8 cellular contexts compared by ENCODE assay signal in genomic region chr14:23284654-23285529, GRCh38. TPM values are rescaled to one million over a fixed set of nuclear protein-coding genes. Genes with fewer than 3 reads are reported as not detected.
A peak's percentile ranks its signal among the peaks of the same experiment; 100 is the strongest.
DNase-seq lines count a peak whose midpoint lies in the region; ATAC-seq and TF ChIP-seq lines count a peak whose summit lies in the region.

No MANE protein-coding gene starts in this region.

- H3K27ac ChIP-seq in brain microvascular endothelial cell (no peak overlapping the region), temporal lobe (ENCODE audit: low read depth, low read length) (peak overlapping the region; percentile 91)

- ATAC-seq in left lobe of liver (peak; percentile 2), HG02642 (IDR thresholded peaks at IDR 0.05; ENCODE audit: poor library complexity, unreplicated experiment) (no peak), HG03442 (IDR thresholded peaks at IDR 0.05; ENCODE audit: unreplicated experiment) (no peak), GM18868 (IDR thresholded peaks at IDR 0.05; ENCODE audit: unreplicated experiment) (no peak)

- H3K27me3 ChIP-seq in GM06990 (replicated peaks; ENCODE audit: control insufficient read depth, insufficient read depth, low read length) (no peaks in the 10 kb centered on the region), MG63 (no peaks in the 10 kb centered on the region), brain microvascular endothelial cell (replicated peaks) (no peaks in the 10 kb centered on the region)

- in situ Hi-C loops in brain microvascular endothelial cell (cut with HindIII; ENCODE audit: low pct_ligation_motif_present, low sequenced_read_pairs) = no loop called here

- peaks cover 3% of the 10 kb centered on the region for H3K36me3 ChIP-seq in GM06990 (ENCODE audit: control insufficient read depth, insufficient read depth, low read length)
- no peaks in the 10 kb centered on the region for H3K36me3 ChIP-seq in MG63
- H3K36me3 ChIP-seq in brain microvascular endothelial cell (replicated peaks) = no peaks in the 10 kb centered on the region

- TF ChIP-seq CTCF in GM06990 (IDR thresholded peaks at IDR 0.05; ENCODE audit: insufficient read depth, low read length, poor library complexity, severe bottlenecking) (no peak), brain microvascular endothelial cell (IDR thresholded peaks at IDR 0.05; ENCODE audit: low read depth, low read length, missing control alignments) (no peak)

- no peak for DNase-seq in GM06990 (ENCODE audit: extremely low read depth, insufficient read length)
- DNase-seq in MG63 = no peak
- no peak for DNase-seq in brain microvascular endothelial cell
- no peak for DNase-seq in left lobe of liver (ENCODE audit: low spot score)

- H3K9me3 ChIP-seq in MG63 = no peaks in the 10 kb centered on the region

- H3K4me3 ChIP-seq in GM06990 (replicated peaks; ENCODE audit: low read depth, low read length) = peak overlapping the region; percentile 93
- H3K4me3 ChIP-seq in MG63 = peak overlapping the region; percentile 70
- peak overlapping the region; percentile 83 for H3K4me3 ChIP-seq in brain microvascular endothelial cell (ENCODE audit: low read depth, low read length)

RNA-seq across cellular contexts. Expression of gene HOMEZ, which starts 1.0 kb away (rescaled TPM):
- 0.76 and 1.4 TPM in 2 replicates for total RNA-seq in MG63 (2014; rRNA removed; shearing (Covaris generic); ENCODE audit: low replicate concordance)
- 8.9 TPM for total RNA-seq in left lobe of liver
- total RNA-seq in temporal lobe = 1.7 TPM

RNA-seq across cellular contexts. Expression of gene PPP1R3E, which starts 17.8 kb away (rescaled TPM):
- 0.30 TPM in 1 of 2 replicates, not detected in the other for total RNA-seq in MG63 (2014; rRNA removed; shearing (Covaris generic); ENCODE audit: low replicate concordance)
- total RNA-seq in left lobe of liver (11.5 TPM), temporal lobe (3.0 TPM)

RNA-seq across cellular contexts. Expression of gene BCL2L2, which starts 21.7 kb away (rescaled TPM):
- total RNA-seq in MG63 (2014; rRNA removed; shearing (Covaris generic); ENCODE audit: low replicate concordance) = 7.1 and 10.7 TPM in 2 replicates
- 14.0 TPM for total RNA-seq in left lobe of liver
- total RNA-seq in temporal lobe = 11.1 TPM

RNA-seq across cellular contexts. Expression of gene PABPN1, which starts 36.4 kb away (rescaled TPM):
- 48.3 and 89.9 TPM in 2 replicates for total RNA-seq in MG63 (2014; rRNA removed; shearing (Covaris generic); ENCODE audit: low replicate concordance)
- 86.9 TPM for total RNA-seq in left lobe of liver
- 38.6 TPM for total RNA-seq in temporal lobe

RNA-seq across cellular contexts. Expression of gene RNF212B, which starts 47.2 kb away (rescaled TPM):
- total RNA-seq in MG63 (2014; rRNA removed; shearing (Covaris generic); ENCODE audit: low replicate concordance) = not detected in 2 replicates
- not detected for total RNA-seq in left lobe of liver
- total RNA-seq in temporal lobe = not detected
